ENCODE assay signal across 10 cellular contexts in the genomic region with DNA sequence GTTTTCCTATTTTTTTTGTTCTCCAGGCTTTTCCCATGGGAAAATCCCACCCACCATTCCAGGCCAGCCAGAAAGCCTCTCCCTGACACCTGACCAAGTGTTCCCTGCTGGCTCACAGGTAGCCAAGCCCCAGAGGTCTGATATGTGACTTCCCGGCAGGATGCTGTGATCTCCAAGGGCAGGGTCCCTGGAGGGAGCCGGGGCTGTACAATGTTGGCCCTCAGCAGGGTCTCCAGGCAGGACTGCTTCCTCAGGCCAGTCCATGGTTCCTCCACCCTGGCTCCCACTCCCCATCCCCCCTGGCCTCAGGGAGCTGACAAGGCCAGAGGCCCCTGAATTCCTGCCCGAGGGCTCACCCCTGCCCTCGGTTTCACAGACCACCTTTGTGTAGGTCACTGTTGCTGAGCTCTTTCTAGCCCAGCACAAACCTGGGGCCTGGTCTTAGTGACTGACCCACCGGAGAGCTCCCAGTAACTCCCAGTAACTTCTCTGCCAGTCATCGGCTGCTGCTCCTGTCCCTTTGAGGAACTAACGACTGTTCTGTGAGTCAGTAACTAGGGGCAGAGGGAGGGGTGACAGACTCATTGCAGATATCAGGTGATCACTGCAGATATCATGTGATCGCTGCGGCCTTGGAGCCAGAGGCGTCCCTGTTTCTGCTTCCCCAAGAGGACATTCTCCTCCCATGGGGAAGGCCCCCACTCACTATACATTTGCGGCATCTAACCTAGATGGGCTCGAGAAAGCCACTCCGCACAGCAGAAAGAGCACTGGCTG. TPM values are rescaled to one million over a fixed set of nuclear protein-coding genes. Genes with fewer than 3 reads are reported as not detected.
A peak's percentile ranks its signal among the peaks of the same experiment; 100 is the strongest.
DNase-seq lines count a peak whose midpoint lies in the region; ATAC-seq and TF ChIP-seq lines count a peak whose summit lies in the region.
"Had no signal": no experiment of that assay in that cellular context is flagged by ENCODE, and none has a peak within 500 bp of the region (broad histone marks: within the 10 kb centered on the region; RNA-seq: fewer than 3 reads in every experiment).

No MANE protein-coding gene starts in this region.

- no peaks in the 10 kb centered on the region for H3K27me3 ChIP-seq in upper lobe of right lung

- H3K36me3 ChIP-seq in upper lobe of right lung: no peaks in the 10 kb centered on the region

- H3K4me3 ChIP-seq in upper lobe of right lung: peak overlapping the region; percentile 14

- DNase-seq in NCI-H146 (lab: John Stamatoyannopoulos, UW) (peak; percentile 55), NCI-H146 treated with DMSO at 0.1 percent for 48 hours (lab: John Stamatoyannopoulos, UW; ENCODE audit: unreplicated experiment) (no peak), SKM-1 (lab: John Stamatoyannopoulos, UW; ENCODE audit: unreplicated experiment) (peak; percentile 91), kidney tubule cell (ENCODE audit: low spot score) (peak; percentile 94), upper lobe of right lung (no peak), occipital lobe (lab: John Stamatoyannopoulos, UW) (no peak), COR-L47 (lab: John Stamatoyannopoulos, UW) (no peak), H4 (ENCODE audit: low spot score) (no peak)
- DNase-seq: GOT3 had no signal

- H3K27ac ChIP-seq in upper lobe of right lung: peak overlapping the region; percentile 82
- H3K27ac ChIP-seq: 22Rv1 had no signal

- H3K4me1 ChIP-seq in upper lobe of right lung: peaks cover 31% of the 10 kb centered on the region

- TF ChIP-seq CTCF in upper lobe of right lung (IDR thresholded peaks at IDR 0.05): no peak

- H3K9me3 ChIP-seq in upper lobe of right lung: no peaks in the 10 kb centered on the region

- intact Hi-C loops in upper lobe of right lung (cut with DNase I): no loop called here

- peak; percentile 60 for ATAC-seq in upper lobe of right lung

RNA-seq across cellular contexts. Expression of a gene that starts 38.7 kb away (rescaled TPM):
- total RNA-seq in upper lobe of right lung: 148 TPM
- 9.0 TPM for total RNA-seq in occipital lobe
- 29.0 and 44.7 TPM in 2 replicates for total RNA-seq in H4 (2014; rRNA removed; shearing (Covaris generic))

Comparison
In these comparisons a context has a peak if more than half of its experiments do, and no peak if none do; other contexts are left out.
1. DNase-seq: peak in NCI-H146 (single experiment), SKM-1 (single experiment) and kidney tubule cell (single experiment); none in NCI-H146 treated with DMSO at 0.1 percent for 48 hours (single experiment), upper lobe of right lung (single experiment), occipital lobe (single experiment), COR-L47 (single experiment) and H4 (single experiment).